ENCODE assay signal across 2 cellular contexts in the genomic region with DNA sequence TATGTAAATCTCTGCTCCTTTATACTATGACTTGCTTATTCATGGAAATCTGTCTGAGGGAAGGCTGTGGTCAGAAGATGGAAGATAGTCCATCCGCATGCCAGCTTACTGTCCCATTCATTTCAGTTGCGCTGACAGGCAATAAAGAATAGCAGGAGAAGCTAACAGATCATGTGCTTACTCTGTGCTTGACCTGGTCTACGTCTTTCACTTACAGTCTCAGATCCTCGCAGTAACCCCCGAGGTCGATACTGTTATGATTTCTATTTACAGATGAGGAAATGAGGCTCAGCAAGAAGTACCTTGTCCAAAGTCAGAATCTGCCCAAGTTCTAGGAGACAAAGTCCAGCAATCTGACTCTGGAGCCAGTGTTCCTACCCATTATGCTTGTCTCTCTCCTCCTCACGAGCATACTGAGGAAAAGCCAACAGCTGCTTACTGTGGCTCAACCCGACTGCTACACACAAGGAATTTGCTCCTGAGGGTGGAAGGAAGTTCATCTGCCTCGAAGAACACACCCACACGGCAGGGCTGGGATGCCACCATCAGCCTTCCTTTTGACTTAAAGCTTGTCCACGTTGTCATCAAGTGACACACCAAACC.
TF ChIP-seq lines count a peak whose summit lies in the region.

No MANE protein-coding gene starts in this region.

TF ChIP-seq in SK-N-SH treated with all-trans-retinoic acid at 6 μM for 48 hours, 23 proteins besides CTCF, POLR2A, EP300 and RAD21 (continued from another document):
- TF ChIP-seq, protein P1, sequence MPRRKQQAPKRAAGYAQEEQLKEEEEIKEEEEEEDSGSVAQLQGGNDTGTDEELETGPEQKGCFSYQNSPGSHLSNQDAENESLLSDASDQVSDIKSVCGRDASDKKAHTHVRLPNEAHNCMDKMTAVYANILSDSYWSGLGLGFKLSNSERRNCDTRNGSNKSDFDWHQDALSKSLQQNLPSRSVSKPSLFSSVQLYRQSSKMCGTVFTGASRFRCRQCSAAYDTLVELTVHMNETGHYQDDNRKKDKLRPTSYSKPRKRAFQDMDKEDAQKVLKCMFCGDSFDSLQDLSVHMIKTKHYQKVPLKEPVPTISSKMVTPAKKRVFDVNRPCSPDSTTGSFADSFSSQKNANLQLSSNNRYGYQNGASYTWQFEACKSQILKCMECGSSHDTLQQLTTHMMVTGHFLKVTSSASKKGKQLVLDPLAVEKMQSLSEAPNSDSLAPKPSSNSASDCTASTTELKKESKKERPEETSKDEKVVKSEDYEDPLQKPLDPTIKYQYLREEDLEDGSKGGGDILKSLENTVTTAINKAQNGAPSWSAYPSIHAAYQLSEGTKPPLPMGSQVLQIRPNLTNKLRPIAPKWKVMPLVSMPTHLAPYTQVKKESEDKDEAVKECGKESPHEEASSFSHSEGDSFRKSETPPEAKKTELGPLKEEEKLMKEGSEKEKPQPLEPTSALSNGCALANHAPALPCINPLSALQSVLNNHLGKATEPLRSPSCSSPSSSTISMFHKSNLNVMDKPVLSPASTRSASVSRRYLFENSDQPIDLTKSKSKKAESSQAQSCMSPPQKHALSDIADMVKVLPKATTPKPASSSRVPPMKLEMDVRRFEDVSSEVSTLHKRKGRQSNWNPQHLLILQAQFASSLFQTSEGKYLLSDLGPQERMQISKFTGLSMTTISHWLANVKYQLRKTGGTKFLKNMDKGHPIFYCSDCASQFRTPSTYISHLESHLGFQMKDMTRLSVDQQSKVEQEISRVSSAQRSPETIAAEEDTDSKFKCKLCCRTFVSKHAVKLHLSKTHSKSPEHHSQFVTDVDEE (CRISPR knock-in tag; IDR thresholded peaks at IDR 0.05): no peak
- TF ChIP-seq, protein P2, sequence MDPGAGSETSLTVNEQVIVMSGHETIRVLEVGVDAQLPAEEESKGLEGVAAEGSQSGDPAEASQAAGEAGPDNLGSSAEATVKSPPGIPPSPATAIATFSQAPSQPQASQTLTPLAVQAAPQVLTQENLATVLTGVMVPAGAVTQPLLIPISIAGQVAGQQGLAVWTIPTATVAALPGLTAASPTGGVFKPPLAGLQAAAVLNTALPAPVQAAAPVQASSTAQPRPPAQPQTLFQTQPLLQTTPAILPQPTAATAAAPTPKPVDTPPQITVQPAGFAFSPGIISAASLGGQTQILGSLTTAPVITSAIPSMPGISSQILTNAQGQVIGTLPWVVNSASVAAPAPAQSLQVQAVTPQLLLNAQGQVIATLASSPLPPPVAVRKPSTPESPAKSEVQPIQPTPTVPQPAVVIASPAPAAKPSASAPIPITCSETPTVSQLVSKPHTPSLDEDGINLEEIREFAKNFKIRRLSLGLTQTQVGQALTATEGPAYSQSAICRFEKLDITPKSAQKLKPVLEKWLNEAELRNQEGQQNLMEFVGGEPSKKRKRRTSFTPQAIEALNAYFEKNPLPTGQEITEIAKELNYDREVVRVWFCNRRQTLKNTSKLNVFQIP (CRISPR knock-in tag; IDR thresholded peaks at IDR 0.05; ENCODE audit: borderline replicate concordance, low read depth): no peak
- no peak for TF ChIP-seq TCF4 (CRISPR knock-in tag; IDR thresholded peaks at IDR 0.05; ENCODE audit: borderline replicate concordance)
- TF ChIP-seq, protein P3, sequence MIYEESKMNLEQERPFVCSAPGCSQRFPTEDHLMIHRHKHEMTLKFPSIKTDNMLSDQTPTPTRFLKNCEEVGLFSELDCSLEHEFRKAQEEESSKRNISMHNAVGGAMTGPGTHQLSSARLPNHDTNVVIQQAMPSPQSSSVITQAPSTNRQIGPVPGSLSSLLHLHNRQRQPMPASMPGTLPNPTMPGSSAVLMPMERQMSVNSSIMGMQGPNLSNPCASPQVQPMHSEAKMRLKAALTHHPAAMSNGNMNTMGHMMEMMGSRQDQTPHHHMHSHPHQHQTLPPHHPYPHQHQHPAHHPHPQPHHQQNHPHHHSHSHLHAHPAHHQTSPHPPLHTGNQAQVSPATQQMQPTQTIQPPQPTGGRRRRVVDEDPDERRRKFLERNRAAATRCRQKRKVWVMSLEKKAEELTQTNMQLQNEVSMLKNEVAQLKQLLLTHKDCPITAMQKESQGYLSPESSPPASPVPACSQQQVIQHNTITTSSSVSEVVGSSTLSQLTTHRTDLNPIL (CRISPR knock-in tag; IDR thresholded peaks at IDR 0.05; ENCODE audit: low read depth): no peak
- TF ChIP-seq, protein P4, sequence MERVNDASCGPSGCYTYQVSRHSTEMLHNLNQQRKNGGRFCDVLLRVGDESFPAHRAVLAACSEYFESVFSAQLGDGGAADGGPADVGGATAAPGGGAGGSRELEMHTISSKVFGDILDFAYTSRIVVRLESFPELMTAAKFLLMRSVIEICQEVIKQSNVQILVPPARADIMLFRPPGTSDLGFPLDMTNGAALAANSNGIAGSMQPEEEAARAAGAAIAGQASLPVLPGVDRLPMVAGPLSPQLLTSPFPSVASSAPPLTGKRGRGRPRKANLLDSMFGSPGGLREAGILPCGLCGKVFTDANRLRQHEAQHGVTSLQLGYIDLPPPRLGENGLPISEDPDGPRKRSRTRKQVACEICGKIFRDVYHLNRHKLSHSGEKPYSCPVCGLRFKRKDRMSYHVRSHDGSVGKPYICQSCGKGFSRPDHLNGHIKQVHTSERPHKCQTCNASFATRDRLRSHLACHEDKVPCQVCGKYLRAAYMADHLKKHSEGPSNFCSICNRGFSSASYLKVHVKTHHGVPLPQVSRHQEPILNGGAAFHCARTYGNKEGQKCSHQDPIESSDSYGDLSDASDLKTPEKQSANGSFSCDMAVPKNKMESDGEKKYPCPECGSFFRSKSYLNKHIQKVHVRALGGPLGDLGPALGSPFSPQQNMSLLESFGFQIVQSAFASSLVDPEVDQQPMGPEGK (CRISPR knock-in tag; IDR thresholded peaks at IDR 0.05; ENCODE audit: borderline replicate concordance): no peak

TF ChIP-seq in SK-N-SH, 30 proteins besides CTCF, POLR2A, EP300 and RAD21 (continued from another document):
- TF ChIP-seq RXRA (IDR thresholded peaks at IDR 0.05; ENCODE audit: borderline replicate concordance, low read depth) (no peak), TCF12 (IDR thresholded peaks at IDR 0.05) (no peak), GATA2 (CRISPR knock-in tag; IDR thresholded peaks at IDR 0.05) (no peak)
